In genomic region chr1:85047472-85048295, GRCh38 we compare ENCODE assay signal across 9 cellular contexts. TPM values are rescaled to one million over a fixed set of nuclear protein-coding genes. Genes with fewer than 3 reads are reported as not detected.
DNase-seq lines count a peak whose midpoint lies in the region; ATAC-seq and TF ChIP-seq lines count a peak whose summit lies in the region.
"Had no signal": no experiment of that assay in that cellular context is flagged by ENCODE, and none has a peak within 500 bp of the region (broad histone marks: within the 10 kb centered on the region; RNA-seq: fewer than 3 reads in every experiment).

No MANE protein-coding gene starts in this region.

- TF ChIP-seq EP300 in neural cell (conservative IDR thresholded peaks at IDR 0.05; ENCODE audit: poor library complexity, severe bottlenecking): no peak

- TF ChIP-seq RAD21 in neural cell (conservative IDR thresholded peaks at IDR 0.05): no peak

- no peak for TF ChIP-seq CTCF in AG04449 (IDR thresholded peaks at IDR 0.05; ENCODE audit: insufficient read depth, low read length, missing control alignments)
- TF ChIP-seq CTCF in PC-9 (conservative IDR thresholded peaks at IDR 0.05): no peak
- no peak for TF ChIP-seq CTCF in epithelial cell of proximal tubule (conservative IDR thresholded peaks at IDR 0.05; ENCODE audit: low read depth, low read length)
- TF ChIP-seq CTCF in neural cell (IDR thresholded peaks at IDR 0.05; ENCODE audit: poor library complexity, severe bottlenecking): no peak

- H3K79me2 ChIP-seq in PC-9 (ENCODE audit: low read depth) (no peaks in the 10 kb centered on the region), neural cell (replicated peaks; ENCODE audit: insufficient read depth, low read length) (no peaks in the 10 kb centered on the region)

- H3F3A ChIP-seq in PC-9 (ENCODE audit: insufficient read depth, low read depth) (no peaks in the 10 kb centered on the region), neural cell (ENCODE audit: insufficient read depth, low read length, poor library complexity, severe bottlenecking) (no peaks in the 10 kb centered on the region)

- no peak overlapping the region for H3K27ac ChIP-seq in PC-9
- H3K27ac ChIP-seq in neural cell (ENCODE audit: low read length): no peak overlapping the region
- H3K27ac ChIP-seq: HL-60 had no signal

- H3K27me3 ChIP-seq in PC-9 (ENCODE audit: insufficient read depth, low read depth) (no peaks in the 10 kb centered on the region), neural cell (ENCODE audit: insufficient read depth, low read depth, low read length) (peaks cover 75% of the 10 kb centered on the region)

- ATAC-seq in GM18502 (IDR thresholded peaks at IDR 0.05; ENCODE audit: poor library complexity, unreplicated experiment): peak; percentile 59
- ATAC-seq in HG02884 (IDR thresholded peaks at IDR 0.05; ENCODE audit: unreplicated experiment): peak; percentile 41

- no peaks in the 10 kb centered on the region for H4K20me1 ChIP-seq in PC-9 (ENCODE audit: insufficient read depth)
- no peaks in the 10 kb centered on the region for H4K20me1 ChIP-seq in neural cell (ENCODE audit: insufficient read depth)

- no peak for DNase-seq in AG04449 (ENCODE audit: low read depth, low spot score)
- DNase-seq in PC-9: no peak
- no peak for DNase-seq in epithelial cell of proximal tubule (ENCODE audit: low read depth)
- DNase-seq in SIG-M5 (lab: John Stamatoyannopoulos, UW): no peak
- no peak for DNase-seq in cortex of kidney (lab: John Stamatoyannopoulos, UW)

- H3K9me3 ChIP-seq in PC-9 (ENCODE audit: insufficient read depth, low read depth) (no peaks in the 10 kb centered on the region), neural cell (ENCODE audit: low read length) (no peaks in the 10 kb centered on the region)

- H3K4me2 ChIP-seq in PC-9: peak overlapping the region; percentile 81
- no peak overlapping the region for H3K4me2 ChIP-seq in neural cell (ENCODE audit: low read length)

- CTCF ChIA-PET in AG04449 (lab: Yijun Ruan, JAX): interaction anchor here (1.1 to 1.7 kb wide), 3 partner anchors 19 to 103 kb away, joined by 3 to 5 read pairs (median 4); no protein-coding TSS in a partner anchor
- CTCF ChIA-PET in PC-9 (lab: Charles Lee): no interaction called here

- H3K4me3 ChIP-seq in AG04449 (ENCODE audit: low read depth, low read length) (peak overlapping the region; percentile 36; the same call in 1 of the 2 replicates), PC-9 (peak overlapping the region; percentile 81; the same call in 1 of the 2 replicates), epithelial cell of proximal tubule (ENCODE audit: low read depth, low read length) (peak overlapping the region; percentile 64), neural cell (ENCODE audit: low read length) (peak overlapping the region; percentile 53)

- H3K9me2 ChIP-seq in PC-9 (ENCODE audit: insufficient read depth): no peaks in the 10 kb centered on the region
- no peaks in the 10 kb centered on the region for H3K9me2 ChIP-seq in neural cell (ENCODE audit: insufficient read depth, low read length)

- H2AFZ ChIP-seq in PC-9: peak overlapping the region; percentile 85; the same call in 1 of the 2 replicates
- H2AFZ ChIP-seq in neural cell (ENCODE audit: low read depth, low read length): no peak overlapping the region

- no peak overlapping the region for H3K9ac ChIP-seq in neural cell (ENCODE audit: low read length)

- POLR2A ChIA-PET in AG04449 (lab: Yijun Ruan, JAX) (interaction anchor here (0.5 to 1.4 kb wide), 2 partner anchors 15 to 164 kb away, joined by 3 read pairs; a partner anchor contains a TSS), PC-9 (lab: Charles Lee; ENCODE audit: unreplicated experiment) (interaction anchor here (0.7 kb wide), 1 partner anchor 30 kb away, joined by 3 read pairs; no protein-coding TSS in a partner anchor)

- BruUV-seq in PC-9 (replicated peaks; lab: Mats Ljungman, UMichigan): no TSS peak

- intact Hi-C loops in PC-9 (cut with micrococcal nuclease; ENCODE audit: unreplicated experiment): loop anchor here (10.0 kb wide), 1 partner anchor 103 kb away; no protein-coding TSS in a partner anchor

- no peaks in the 10 kb centered on the region for H3K36me3 ChIP-seq in PC-9 (ENCODE audit: low read depth)
- H3K36me3 ChIP-seq in neural cell (ENCODE audit: insufficient read depth, low read length): no peaks in the 10 kb centered on the region

- H3K4me1 ChIP-seq in PC-9 (replicated peaks; ENCODE audit: insufficient read depth): 0 out of 2 replicates have a peak, but pooled peaks cover 3% of the 10 kb centered on the region

TF ChIP-seq in neural cell, 6 proteins besides CTCF, POLR2A, EP300 and RAD21:
- TF ChIP-seq EZH2 (IDR thresholded peaks at IDR 0.05; ENCODE audit: borderline replicate concordance, insufficient read depth, low read length, poor library complexity, severe bottlenecking) (no peak), SMC3 (conservative IDR thresholded peaks at IDR 0.05; ENCODE audit: poor library complexity) (no peak), REST (IDR thresholded peaks at IDR 0.05; ENCODE audit: borderline replicate concordance) (no peak), POLR2AphosphoS5 (IDR thresholded peaks at IDR 0.05) (no peak), TAF1 (IDR thresholded peaks at IDR 0.05; ENCODE audit: low read depth) (no peak), MXI1 (conservative IDR thresholded peaks at IDR 0.05; ENCODE audit: poor library complexity, severe bottlenecking) (no peak)

RNA-seq across cellular contexts. Expression of gene MCOLN3, which starts 0.6 kb away (rescaled TPM):
- total RNA-seq in PC-9 (2021): 8.4 and 10.1 TPM in 2 replicates
- 3.1 and 3.7 TPM in 2 replicates for total RNA-seq in epithelial cell of proximal tubule
- 0.20 TPM in 1 of 2 replicates, not detected in the other for polyA plus RNA-seq in neural cell
- not detected in 2 replicates for polyA minus RNA-seq in neural cell

RNA-seq across cellular contexts. Expression of gene MCOLN2, which starts 50.8 kb away (rescaled TPM):
- total RNA-seq in PC-9 (2021) (0.23 TPM in 1 of 2 replicates, not detected in the other), epithelial cell of proximal tubule (2.5 and 3.5 TPM in 2 replicates)
- not detected in 2 replicates for polyA plus RNA-seq in neural cell
- polyA minus RNA-seq in neural cell: not detected in 2 replicates
